In the genomic region with DNA sequence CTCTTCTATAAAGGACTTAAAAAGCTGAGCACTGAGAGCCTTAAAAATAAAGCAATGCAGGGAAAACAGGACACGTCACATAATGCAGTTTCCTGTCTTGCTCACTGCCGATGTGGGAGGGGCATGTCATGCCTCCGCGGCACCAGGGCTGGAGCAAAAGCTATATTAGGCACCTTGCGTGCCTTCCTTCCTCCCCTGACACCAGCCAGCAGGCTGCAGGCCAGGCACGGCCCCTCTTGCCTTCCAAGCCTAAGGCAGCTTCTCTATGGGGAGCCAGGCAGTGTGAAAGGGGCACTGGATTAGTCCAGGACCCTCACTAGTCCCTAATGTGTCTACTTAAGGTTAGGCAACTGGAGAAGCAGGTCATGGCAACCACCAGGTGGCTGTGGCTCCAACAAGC, we compare ENCODE assay signal across 8 cellular contexts. TPM values are rescaled to one million over a fixed set of nuclear protein-coding genes. Genes with fewer than 3 reads are reported as not detected.
DNase-seq lines count a peak whose midpoint lies in the region; ATAC-seq and FAIRE-seq lines count a peak whose summit lies in the region.

No MANE protein-coding gene starts in this region.

- peaks cover 13% of the 10 kb centered on the region for H3K4me1 Mint-ChIP-seq in activated T-cell treated with anti-CD3 and anti-CD28 coated beads, Interleukin-2, amount 50 U/mL, for 24 hours (ENCODE audit: low read depth)

- ATAC-seq in left ventricle myocardium superior = peak; percentile 85

- no peak overlapping the region for H3K4me3 Mint-ChIP-seq in activated T-cell treated with anti-CD3 and anti-CD28 coated beads, Interleukin-2, amount 50 U/mL, for 24 hours

- no peaks in the 10 kb centered on the region for H3K36me3 Mint-ChIP-seq in activated T-cell treated with anti-CD3 and anti-CD28 coated beads, Interleukin-2, amount 50 U/mL, for 24 hours (ENCODE audit: low read depth)

- H3K27ac Mint-ChIP-seq in activated T-cell treated with anti-CD3 and anti-CD28 coated beads, Interleukin-2, amount 50 U/mL, for 24 hours = peak overlapping the region; percentile 72

- DNase-seq in GM19239 (ENCODE audit: insufficient read length, low spot score) = peak; percentile 64
- peak; percentile 42 for DNase-seq in HT1080 (ENCODE audit: low read depth)
- peak; percentile 70 for DNase-seq in activated T-cell treated with anti-CD3 and anti-CD28 coated beads, Interleukin-2, amount 50 U/mL, for 24 hours
- peak; percentile 87 for DNase-seq in left ventricle myocardium superior
- DNase-seq in stimulated activated CD8-positive, alpha-beta memory T cell treated with anti-CD3 and anti-CD28 coated beads, Interleukin-4, amount 100 ng/mL, for 24 hours (ENCODE audit: low read depth) = peak; percentile 6
- no peak for DNase-seq in NCI-H2196 (lab: John Stamatoyannopoulos, UW; ENCODE audit: unreplicated experiment)
- no peak for DNase-seq in DMS 273 (lab: John Stamatoyannopoulos, UW; ENCODE audit: unreplicated experiment)
- DNase-seq in D341Med (ENCODE audit: low spot score) = no peak

- intact Hi-C loops in left ventricle myocardium superior (cut with micrococcal nuclease) = no loop called here

- no peaks in the 10 kb centered on the region for H3K27me3 Mint-ChIP-seq in activated T-cell treated with anti-CD3 and anti-CD28 coated beads, Interleukin-2, amount 50 U/mL, for 24 hours

- peak; percentile 91 for FAIRE-seq in GM19239 (lab: Jason Lieb, UNC)

- H3K9me3 Mint-ChIP-seq in activated T-cell treated with anti-CD3 and anti-CD28 coated beads, Interleukin-2, amount 50 U/mL, for 24 hours = no peaks in the 10 kb centered on the region

RNA-seq across cellular contexts. Expression of a gene that starts 26.3 kb away (rescaled TPM):
- total RNA-seq in HT1080 (2014; rRNA removed; shearing (Covaris generic)) = 98.9 and 103 TPM in 2 replicates
- polyA plus RNA-seq in HT1080 (2015; cell fraction: cytosol; rRNA removed) = 55.5 and 63.4 TPM in 2 replicates
- 53.9 and 60.8 TPM in 2 replicates for polyA plus RNA-seq in HT1080 (2015; cell fraction: nucleus; rRNA removed)
- 101 TPM for total RNA-seq in left ventricle myocardium superior

RNA-seq across cellular contexts. Expression of a gene that starts 30.3 kb away (rescaled TPM):
- total RNA-seq in HT1080 (2014; rRNA removed; shearing (Covaris generic)) = 86.3 and 94.1 TPM in 2 replicates
- 89.6 and 107 TPM in 2 replicates for polyA plus RNA-seq in HT1080 (2015; cell fraction: cytosol; rRNA removed)
- 191 and 195 TPM in 2 replicates for polyA plus RNA-seq in HT1080 (2015; cell fraction: nucleus; rRNA removed)
- 301 TPM for total RNA-seq in left ventricle myocardium superior

Comparison
In these comparisons a context has a peak if more than half of its experiments do, and no peak if none do; other contexts are left out.
1. DNase-seq: peak in GM19239 (single experiment), HT1080 (single experiment), activated T-cell treated with anti-CD3 and anti-CD28 coated beads, Interleukin-2, amount 50 U/mL, for 24 hours (single experiment), left ventricle myocardium superior (single experiment) and stimulated activated CD8-positive, alpha-beta memory T cell treated with anti-CD3 and anti-CD28 coated beads, Interleukin-4, amount 100 ng/mL, for 24 hours (single experiment); none in NCI-H2196 (single experiment), DMS 273 (single experiment) and D341Med (single experiment).